ENCODE assay signal across 27 cellular contexts in the genomic region with DNA sequence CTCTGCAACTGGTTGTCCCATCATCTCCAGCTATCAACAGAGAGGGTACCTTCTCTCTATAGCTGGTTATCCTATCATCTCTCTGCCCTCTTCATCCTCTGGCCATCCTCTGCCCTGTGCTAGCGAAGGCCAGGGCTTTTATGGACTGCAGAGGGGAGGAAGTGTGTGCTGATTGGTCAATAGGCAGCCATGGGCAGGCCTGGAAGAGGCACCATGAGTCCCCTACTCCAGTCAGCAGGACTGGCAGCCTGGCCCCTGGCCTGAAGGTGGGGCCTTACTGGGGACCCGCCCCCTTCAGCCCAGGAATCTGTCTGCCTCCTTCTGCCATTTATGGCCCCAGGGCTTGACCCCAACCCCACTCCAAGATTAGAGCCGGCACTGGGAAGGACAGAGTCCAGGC. TPM values are rescaled to one million over a fixed set of nuclear protein-coding genes. Genes with fewer than 3 reads are reported as not detected.
A peak's percentile ranks its signal among the peaks of the same experiment; 100 is the strongest.
DNase-seq lines count a peak whose midpoint lies in the region; ATAC-seq, FAIRE-seq and TF ChIP-seq lines count a peak whose summit lies in the region.
"Had no signal": no experiment of that assay in that cellular context is flagged by ENCODE, and none has a peak within 500 bp of the region (broad histone marks: within the 10 kb centered on the region; RNA-seq: fewer than 3 reads in every experiment).

No MANE protein-coding gene starts in this region.

- H4K8ac ChIP-seq in neuronal stem cell (ENCODE audit: low read depth, low read length), result no peak overlapping the region

- H3K27ac ChIP-seq in HepG2 (ENCODE audit: extremely low read length, insufficient read depth, low read length) (no peak overlapping the region), right lobe of liver (no peak overlapping the region), cingulate gyrus (ENCODE audit: low read depth, low read length) (peak overlapping the region; percentile 48), neuronal stem cell (replicated peaks; ENCODE audit: low read length) (no peak overlapping the region)
- H3K27ac ChIP-seq: 22Rv1, HL-60, PC-9, SJSA1 had no signal

- in situ Hi-C loops in HepG2 (cut with HindIII; ENCODE audit: extremely low pct_ligation_motif_present, low pct_unique_long_range_greater_than_20kb), result no loop called here

- CTCF ChIA-PET in HepG2 (lab: Yijun Ruan, JAX; ENCODE audit: low intra/inter-chr PET ratio, low total read pairs), result no interaction called here

- H3K18ac ChIP-seq in neuronal stem cell (ENCODE audit: low read length), result peak overlapping the region; percentile 69

- BruUV-seq in HepG2 (replicated peaks; lab: Mats Ljungman, UMichigan), result no TSS peak

- no peak overlapping the region for H2BK5ac ChIP-seq in neuronal stem cell (ENCODE audit: low read length)

- no peaks in the 10 kb centered on the region for H3K79me2 ChIP-seq in HepG2 (ENCODE audit: insufficient read depth, low read length)

- ATAC-seq in HepG2 (peak; percentile 73), right lobe of liver (no peak), GM21723 (IDR thresholded peaks at IDR 0.05; ENCODE audit: unreplicated experiment) (no peak)
- ATAC-seq: GM12878 had no signal

- H3K27me3 ChIP-seq in HepG2 (ENCODE audit: control insufficient read depth in 1 of 2, insufficient read depth in 2 of 2, low read length in 2 of 2) (peaks cover 0 to 8% of the 10 kb centered on the region in 2 experiments; a peak in 4 of 5 replicates), right lobe of liver (no peaks in the 10 kb centered on the region), neuronal stem cell (ENCODE audit: control insufficient read depth in 3 of 3, insufficient read depth in 3 of 3, low read depth in 1 of 3, low read length in 3 of 3) (no peaks in the 10 kb centered on the region)
- H3K27me3 ChIP-seq: SJSA1 had no signal

- H4K91ac ChIP-seq in neuronal stem cell (ENCODE audit: low read depth, low read length, poor library complexity), result no peak overlapping the region

- no peak overlapping the region for H3K14ac ChIP-seq in neuronal stem cell (ENCODE audit: low read length)

- no peak for DNase-seq in HepG2 (ENCODE audit: low spot score)
- DNase-seq in right lobe of liver, result no peak
- no peak for DNase-seq in neuronal stem cell (ENCODE audit: low spot score)
- DNase-seq in NAMALWA (ENCODE audit: low spot score), result no peak
- DNase-seq in activated CD8-positive, alpha-beta memory T cell treated with anti-CD3 and anti-CD28 coated beads, Interleukin-2, amount 50 U/mL, for 4 hours, result no peak
- DNase-seq: CD8-positive, alpha-beta memory T cell; DMS 273 treated with DMSO at 0.1 percent for 48 hours; DMS79; EL; GDM1; Karpas-422; NCI-H1105 treated with DMSO at 0.1 percent for 48 hours; NCI-H146; NCI-H1930; NCI-H2107; NCI-H524 treated with DMSO at 0.1 percent for 48 hours; NCI-H774; PC-9; Right ventricle myocardium superior; RPMI8226 had no signal

- H3K4me2 ChIP-seq in HepG2 (ENCODE audit: low read depth, low read length) (no peak overlapping the region), neuronal stem cell (ENCODE audit: insufficient read depth, low read length, poor library complexity, severe bottlenecking) (no peak overlapping the region)
- H3K4me2 ChIP-seq: PC-9 had no signal

- no peak overlapping the region for H3K23ac ChIP-seq in neuronal stem cell (ENCODE audit: low read depth, low read length, poor library complexity)

- FAIRE-seq in HepG2 (lab: Jason Lieb, UNC), result no peak
- FAIRE-seq: GM12878 had no signal

- no peaks in the 10 kb centered on the region for H3K79me1 ChIP-seq in neuronal stem cell (ENCODE audit: low read depth, low read length)

- 0% methylated on average over 1 of the region's 3 CpGs for WGBS in HepG2 (ENCODE audit: low lambda C conversion rate)
- WGBS in right lobe of liver (ENCODE audit: insufficient coverage, low coverage, low lambda C conversion rate, missing lambda C conversion rate), result 80% methylated on average over 2 of the region's 3 CpGs
- no CpG with 5 or more reads among the region's 3 CpGs for WGBS in neuronal stem cell (ENCODE audit: extremely low coverage in 2 of 2, insufficient read length in 2 of 2, insufficient replicate concordance in 1 of 2), 2 donors

- no peak overlapping the region for H3K4me3 ChIP-seq in HepG2 (replicated peaks in 1 of 3; ENCODE audit: insufficient read depth in 1 of 3, low read depth in 2 of 3, low read length in 3 of 3)
- no peak overlapping the region for H3K4me3 ChIP-seq in right lobe of liver
- no peak overlapping the region for H3K4me3 ChIP-seq in neuronal stem cell (ENCODE audit: low read length in 2 of 2)
- H3K4me3 ChIP-seq: GM12878, PC-9, SJSA1 had no signal

- no peak overlapping the region for H3K9ac ChIP-seq in HepG2 (ENCODE audit: insufficient read depth, low read depth, low read length)
- H3K9ac ChIP-seq in neuronal stem cell (ENCODE audit: low read depth, low read length, poor library complexity), result no peak overlapping the region

- POLR2A ChIA-PET in HepG2 (lab: Yijun Ruan, JAX), result interaction anchor here (0.8 kb wide), 1 partner anchor 10 kb away, joined by 3 read pairs; a partner anchor contains a TSS

- no peak overlapping the region for H3K4ac ChIP-seq in neuronal stem cell (ENCODE audit: low read length)

- intact Hi-C loops in HepG2 (cut with micrococcal nuclease; ENCODE audit: unreplicated experiment) (no loop called here), right lobe of liver (cut with DNase I) (no loop called here)

- no peak for TF ChIP-seq POLR2A in HepG2 (IDR thresholded peaks at IDR 0.05; ENCODE audit: insufficient read depth in 1 of 2, low read depth in 2 of 2, low read length in 2 of 2)
- TF ChIP-seq POLR2A in right lobe of liver (IDR thresholded peaks at IDR 0.05), result no peak

- H2AFZ ChIP-seq in HepG2 (ENCODE audit: low read length) (no peak overlapping the region), neuronal stem cell (ENCODE audit: low read length) (no peak overlapping the region)
- H2AFZ ChIP-seq: PC-9 had no signal

- peak overlapping the region; percentile 47 for H2AK5ac ChIP-seq in neuronal stem cell (ENCODE audit: low read depth, low read length)

- TF ChIP-seq EP300 in HepG2 (IDR thresholded peaks at IDR 0.05; ENCODE audit: low read depth in 2 of 2, low read length in 2 of 2) (no peak), HepG2 (CRISPR knock-in tag; IDR thresholded peaks at IDR 0.05; ENCODE audit: borderline replicate concordance) (no peak)

- no peak overlapping the region for H2BK120ac ChIP-seq in neuronal stem cell (ENCODE audit: low read depth, low read length)

- H3K4me1 ChIP-seq in HepG2 (ENCODE audit: insufficient read depth, low read length) (no peaks in the 10 kb centered on the region), right lobe of liver (no peaks in the 10 kb centered on the region), neuronal stem cell (ENCODE audit: control insufficient read depth in 2 of 2, insufficient read depth in 1 of 2, low read depth in 1 of 2, low read length in 2 of 2) (no peaks in the 10 kb centered on the region)
- H3K4me1 ChIP-seq: SJSA1 had no signal

- TF ChIP-seq RAD21 in HepG2 (CRISPR knock-in tag; IDR thresholded peaks at IDR 0.05), result no peak

- H3K36me3 ChIP-seq in HepG2 (replicated peaks in 1 of 2; ENCODE audit: control insufficient read depth in 1 of 2, insufficient read depth in 2 of 2, low read length in 2 of 2) (no peaks in the 10 kb centered on the region), right lobe of liver (no peaks in the 10 kb centered on the region), neuronal stem cell (replicated peaks in 1 of 2; ENCODE audit: control insufficient read depth in 2 of 2, insufficient read depth in 2 of 2, low read length in 2 of 2) (no peaks in the 10 kb centered on the region)
- H3K36me3 ChIP-seq: SJSA1 had no signal

- H3K9me3 ChIP-seq in HepG2 (ENCODE audit: low read length) (no peaks in the 10 kb centered on the region), right lobe of liver (no peaks in the 10 kb centered on the region), neuronal stem cell (replicated peaks in 1 of 2; ENCODE audit: control insufficient read depth in 2 of 2, insufficient read depth in 1 of 2, low read depth in 1 of 2, low read length in 2 of 2) (peaks cover 2 to 3% of the 10 kb centered on the region in 2 donors)
- H3K9me3 ChIP-seq: SJSA1 had no signal

- TF ChIP-seq CTCF in HepG2 (CRISPR knock-in tag; IDR thresholded peaks at IDR 0.05) (no peak), right lobe of liver (IDR thresholded peaks at IDR 0.05) (no peak)

- no peaks in the 10 kb centered on the region for H4K20me1 ChIP-seq in HepG2 (ENCODE audit: insufficient read depth, low read length)

- no peak overlapping the region for H2BK12ac ChIP-seq in neuronal stem cell (ENCODE audit: low read length)

- H2BK15ac ChIP-seq in neuronal stem cell (ENCODE audit: low read length), result peak overlapping the region; percentile 9

TF ChIP-seq in HepG2, 621 proteins besides CTCF, POLR2A, EP300 and RAD21 (continues in another document):
- no peak for TF ChIP-seq KMT2B (CRISPR knock-in tag; IDR thresholded peaks at IDR 0.05)

RNA-seq across cellular contexts. Expression of a gene that starts 10.4 kb away (rescaled TPM):
- total RNA-seq in HepG2 (2016; rRNA removed; fragmentation: Illumina TruSeq; extraction: Trizol) (3.2 and 4.1 TPM in 2 replicates), right lobe of liver (under 1 TPM; 0.07 to 0.56 (median 0.31) TPM)
- total RNA-seq in HepG2 (2016; cell fraction: cytosol; rRNA removed; fragmentation: Illumina TruSeq; extraction: Trizol; ENCODE audit: low read depth), result 0.62 and 0.91 TPM in 2 replicates
- total RNA-seq in HepG2 (2016; cell fraction: insoluble cytoplasmic fraction; rRNA removed; fragmentation: Illumina TruSeq; extraction: Trizol), result 2.5 and 4.0 TPM in 2 replicates
- total RNA-seq in HepG2 (2016; cell fraction: membrane; rRNA removed; fragmentation: Illumina TruSeq; extraction: Trizol), result 2.5 and 2.9 TPM in 2 replicates
- total RNA-seq in HepG2 (2016; cell fraction: nucleus; rRNA removed; fragmentation: Illumina TruSeq; extraction: Trizol), result 2.6 TPM in 2 replicates
- 0.91 and 1.3 TPM in 2 replicates for polyA plus RNA-seq in HepG2 (2011; rRNA removed)
- 0.40 and 0.79 TPM in 2 replicates for polyA plus RNA-seq in HepG2 (2011; cell fraction: cytosol; rRNA removed)
- 0.48 and 0.62 TPM in 2 replicates for polyA plus RNA-seq in HepG2 (2011; cell fraction: nucleus; rRNA removed)
- polyA plus RNA-seq in HepG2 (2012), result 0.97 and 1.5 TPM in 2 replicates
- 0.18 and 0.19 TPM in 2 replicates for polyA plus RNA-seq in HepG2 (2016; cell fraction: cytosol; fragmentation: Illumina TruSeq; extraction: Trizol; ENCODE audit: low read depth)
- 1.6 TPM in 2 replicates for polyA plus RNA-seq in HepG2 (2016; cell fraction: insoluble cytoplasmic fraction; fragmentation: Illumina TruSeq; extraction: Trizol; ENCODE audit: low read depth)
- 0.60 and 0.63 TPM in 2 replicates for polyA plus RNA-seq in HepG2 (2016; cell fraction: membrane; fragmentation: Illumina TruSeq; extraction: Trizol; ENCODE audit: low read depth)
- polyA plus RNA-seq in HepG2 (2016; cell fraction: nucleus; fragmentation: Illumina TruSeq; extraction: Trizol; ENCODE audit: insufficient read depth, low read depth), result 2.7 and 2.9 TPM in 2 replicates
- 0.92 and 2.9 TPM in 2 replicates for polyA minus RNA-seq in HepG2 (2011; rRNA and poly(A)+ RNA removed; ENCODE audit: low replicate concordance)
- polyA minus RNA-seq in HepG2 (2011; cell fraction: cytosol; rRNA and poly(A)+ RNA removed), result 1.6 TPM in 2 replicates
- polyA minus RNA-seq in HepG2 (2011; cell fraction: nucleus; rRNA and poly(A)+ RNA removed), result 2.1 and 3.1 TPM in 2 replicates
- 44.2 TPM for polyA plus RNA-seq in neuronal stem cell (2013, experiment 1 of 2)
- polyA plus RNA-seq in neuronal stem cell (2013, experiment 2 of 2), result 43.4 TPM
- total RNA-seq: H4 had no signal
